ENCODE assay signal across 14 cellular contexts in genomic region chr22:22870577-22871398, GRCh38. TPM values are rescaled to one million over a fixed set of nuclear protein-coding genes. Genes with fewer than 3 reads are reported as not detected.
DNase-seq lines count a peak whose midpoint lies in the region; ATAC-seq, FAIRE-seq and TF ChIP-seq lines count a peak whose summit lies in the region.
"Had no signal": no experiment of that assay in that cellular context is flagged by ENCODE, and none has a peak within 500 bp of the region (broad histone marks: within the 10 kb centered on the region; RNA-seq: fewer than 3 reads in every experiment).

No MANE protein-coding gene starts in this region.

- peak; percentile 46 for TF ChIP-seq CTCF in MM.1S (IDR thresholded peaks at IDR 0.05; ENCODE audit: low read length)
- TF ChIP-seq CTCF in epithelial cell of proximal tubule (conservative IDR thresholded peaks at IDR 0.05; ENCODE audit: low read depth, low read length), result peak; percentile 33

- H3F3A ChIP-seq in MM.1S (ENCODE audit: insufficient read depth, low read length), result peaks cover 24% of the 10 kb centered on the region

- H3K4me2 ChIP-seq in MM.1S (ENCODE audit: low read depth, low read length), result no peak overlapping the region

- no peak for ATAC-seq in HG02870 (IDR thresholded peaks at IDR 0.05; ENCODE audit: unreplicated experiment)
- ATAC-seq: T-helper 17 cell had no signal

- no peaks in the 10 kb centered on the region for H3K36me3 ChIP-seq in MM.1S (replicated peaks; ENCODE audit: insufficient read depth, low read length)
- H3K36me3 ChIP-seq: adrenal gland had no signal

- H3K9ac ChIP-seq in MM.1S (ENCODE audit: low read length), result no peak overlapping the region
- H3K9ac ChIP-seq: parathyroid adenoma had no signal

- H3K4me1 ChIP-seq in MM.1S (ENCODE audit: low read length), result peaks cover 52% of the 10 kb centered on the region
- H3K4me1 ChIP-seq: adrenal gland, parathyroid adenoma had no signal

- no peak overlapping the region for H3K27ac ChIP-seq in MM.1S (ENCODE audit: low read length)
- H3K27ac ChIP-seq: adrenal gland, parathyroid adenoma had no signal

- peak; percentile 22 for DNase-seq in activated effector memory CD4-positive, alpha-beta T cell treated with anti-CD3 and anti-CD28 coated beads, Interleukin-2, amount 50 U/mL, for 16 hours
- no peak for DNase-seq in activated effector memory CD4-positive, alpha-beta T cell treated with Interleukin-2 at 50 U/mL for 16 hours
- DNase-seq in MM.1S (peak; percentile 10), epithelial cell of proximal tubule (ENCODE audit: low read depth) (no peak), urothelium cell line (ENCODE audit: low spot score) (no peak), cortex of kidney (lab: John Stamatoyannopoulos, UW) (no peak), SKM-1 (lab: John Stamatoyannopoulos, UW; ENCODE audit: unreplicated experiment) (no peak)
- DNase-seq: OCI-M1; stimulated activated CD4-positive, alpha-beta T cell treated with anti-CD3 and anti-CD28 coated beads, Interleukin-4, amount 100 ng/mL, for 1 hour; T-helper 17 cell had no signal

- FAIRE-seq in urothelium cell line (lab: Jason Lieb, UNC), result peak; percentile 23

- H3K9me3 ChIP-seq in MM.1S (replicated peaks; ENCODE audit: insufficient read depth, low read length), result no peaks in the 10 kb centered on the region
- H3K9me3 ChIP-seq: adrenal gland had no signal

- H4K20me1 ChIP-seq in MM.1S (ENCODE audit: insufficient read depth, low read length), result no peaks in the 10 kb centered on the region

- no peaks in the 10 kb centered on the region for H3K27me3 ChIP-seq in MM.1S (replicated peaks; ENCODE audit: insufficient read depth, low read length)
- H3K27me3 ChIP-seq: adrenal gland had no signal

- peaks cover 26% of the 10 kb centered on the region for H3K79me2 ChIP-seq in MM.1S (ENCODE audit: low read length)
- H3K79me2 ChIP-seq: parathyroid adenoma had no signal

- no peaks in the 10 kb centered on the region for H3K9me2 ChIP-seq in MM.1S (replicated peaks; ENCODE audit: insufficient read depth, low read length)

- no peak overlapping the region for H2AFZ ChIP-seq in MM.1S (ENCODE audit: low read length)
- H2AFZ ChIP-seq: parathyroid adenoma had no signal

- H3K4me3 ChIP-seq in MM.1S (ENCODE audit: low read length), result no peak overlapping the region
- no peak overlapping the region for H3K4me3 ChIP-seq in epithelial cell of proximal tubule (ENCODE audit: low read depth, low read length)
- H3K4me3 ChIP-seq: adrenal gland had no signal

RNA-seq across cellular contexts. Expression of gene IGLL5, which starts 16.8 kb away (rescaled TPM):
- not detected in 2 replicates for total RNA-seq in epithelial cell of proximal tubule
- total RNA-seq: dermis microvascular lymphatic vessel endothelial cell had no signal

Comparison
In these comparisons a context has a peak if more than half of its experiments do, and no peak if none do; other contexts are left out.
1. DNase-seq: peak in activated effector memory CD4-positive, alpha-beta T cell treated with anti-CD3 and anti-CD28 coated beads, Interleukin-2, amount 50 U/mL, for 16 hours (single experiment) and MM.1S (single experiment); none in activated effector memory CD4-positive, alpha-beta T cell treated with Interleukin-2 at 50 U/mL for 16 hours (single experiment), epithelial cell of proximal tubule (single experiment), urothelium cell line (single experiment), cortex of kidney (single experiment) and SKM-1 (single experiment).